Comparison of ENCODE assay signal across 10 cellular contexts in genomic region chr2:187547353-187547979, GRCh38. TPM values are rescaled to one million over a fixed set of nuclear protein-coding genes. Genes with fewer than 3 reads are reported as not detected.
A peak's percentile ranks its signal among the peaks of the same experiment; 100 is the strongest.
DNase-seq lines count a peak whose midpoint lies in the region; ATAC-seq, FAIRE-seq and TF ChIP-seq lines count a peak whose summit lies in the region.
"Had no signal": no experiment of that assay in that cellular context is flagged by ENCODE, and none has a peak within 500 bp of the region (broad histone marks: within the 10 kb centered on the region; RNA-seq: fewer than 3 reads in every experiment).

No MANE protein-coding gene starts in this region.

- CTCF ChIA-PET in GM12878 (lab: Yijun Ruan, JAX) = interaction anchor here (0.8 to 5.7 kb wide), 5 partner anchors 19 to 296 kb away, joined by 3 to 36 read pairs (median 12); no protein-coding TSS in a partner anchor
- CTCF ChIA-PET in CD4-positive, alpha-beta T cell (lab: Charles Lee) = no interaction called here

- TF ChIP-seq POLR2A in GM12878 (IDR thresholded peaks at IDR 0.05; ENCODE audit: low read depth, low read length) = no peak

- H3K27me3 ChIP-seq in HUES48 (ENCODE audit: control insufficient read depth, insufficient read depth, low read length) (no peaks in the 10 kb centered on the region), GM12878 (replicated peaks in 1 of 2; ENCODE audit: control insufficient read depth in 2 of 2, insufficient read depth in 2 of 2, low read length in 1 of 2) (no peaks in the 10 kb centered on the region)
- no peaks in the 10 kb centered on the region for H3K27me3 ChIP-seq in CD4-positive, alpha-beta T cell (ENCODE audit: control insufficient read depth, insufficient read depth, low read length)

- RAD21 ChIA-PET in GM12878 (lab: Charles Lee; ENCODE audit: unreplicated experiment) = interaction anchor here (2.6 to 4.2 kb wide), 2 partner anchors 13 to 47 kb away, joined by 11 to 12 read pairs; no protein-coding TSS in a partner anchor

- H3K27ac ChIP-seq in HUES48 (ENCODE audit: low read depth, low read length) (peak overlapping the region; percentile 64), GM12878 (ENCODE audit: control insufficient read depth, insufficient read depth) (no peak overlapping the region)
- H3K27ac ChIP-seq in CD4-positive, alpha-beta T cell (ENCODE audit: low read depth, low read length) = no peak overlapping the region

- SMC1A ChIA-PET in GM12878 (lab: Charles Lee; ENCODE audit: uncharacterized antibody, unreplicated experiment) = interaction anchor here (0.9 to 6.0 kb wide), 6 partner anchors 8 to 47 kb away, joined by 3 to 32 read pairs (median 4); no protein-coding TSS in a partner anchor

- H4K20me1 ChIP-seq in GM12878 (ENCODE audit: control insufficient read depth, insufficient read depth) = no peaks in the 10 kb centered on the region

- intact Hi-C loops in GM12878 (cut with micrococcal nuclease; ENCODE audit: unreplicated experiment) = no loop called here
- intact Hi-C loops in CD4-positive, alpha-beta T cell (cut with DNase I, micrococcal nuclease) = no loop called here

- no peak overlapping the region for H2AFZ ChIP-seq in GM12878 (ENCODE audit: control insufficient read depth, low read depth, low read length)

- no peaks in the 10 kb centered on the region for H3K36me3 ChIP-seq in HUES48 (ENCODE audit: control insufficient read depth, insufficient read depth, low read length)
- no peaks in the 10 kb centered on the region for H3K36me3 ChIP-seq in GM12878 (ENCODE audit: control insufficient read depth in 2 of 2, insufficient read depth in 2 of 2, low read length in 1 of 2)

- H3K4me3 ChIP-seq in HUES48 (ENCODE audit: low read depth, low read length) (no peak overlapping the region), GM12878 (no peak overlapping the region)

- no peak for TF ChIP-seq CTCF in GM12878 (IDR thresholded peaks at IDR 0.05 in 2 of 3, conservative IDR thresholded peaks at IDR 0.05 in 1 of 3; ENCODE audit: control insufficient read depth in 2 of 3, extremely low read depth in 1 of 3, insufficient read depth in 1 of 3, low read depth in 3 of 3, low read length in 3 of 3)
- no peak for TF ChIP-seq CTCF in CD4-positive, alpha-beta T cell (IDR thresholded peaks at IDR 0.05)

- POLR2A ChIA-PET in GM12878 (lab: Charles Lee) = interaction anchor here (3.1 kb wide), 1 partner anchor 15 kb away, joined by 9 read pairs; no protein-coding TSS in a partner anchor
- POLR2A ChIA-PET in CD4-positive, alpha-beta T cell (lab: Charles Lee) = no interaction called here

- H3K9me3 ChIP-seq in HUES48 (ENCODE audit: control insufficient read depth, insufficient read depth, low read length) = no peaks in the 10 kb centered on the region
- no peaks in the 10 kb centered on the region for H3K9me3 ChIP-seq in GM12878 (replicated peaks; ENCODE audit: control insufficient read depth, insufficient read depth, low read length)
- no peaks in the 10 kb centered on the region for H3K9me3 ChIP-seq in CD4-positive, alpha-beta T cell (ENCODE audit: control insufficient read depth, low read length)

- H3K27ac Mint-ChIP-seq in CD4-positive, alpha-beta T cell = no peak overlapping the region

- H3K4me1 ChIP-seq in HUES48 (ENCODE audit: control insufficient read depth, insufficient read depth, low read length) (peaks cover 28% of the 10 kb centered on the region), GM12878 (ENCODE audit: control insufficient read depth, insufficient read depth, low read length) (no peaks in the 10 kb centered on the region)

- DNase-seq in A172 (ENCODE audit: low spot score) = peak; percentile 98
- DNase-seq in GM12878 (ENCODE audit: low read depth, low spot score) = no peak
- peak; percentile 86 for DNase-seq in kidney glomerular epithelial cell (lab: John Stamatoyannopoulos, UW)
- DNase-seq in stimulated activated CD4-positive, alpha-beta T cell treated with anti-CD3 and anti-CD28 coated beads, Interleukin-2, amount 100 ng/mL, for 48 hours = no peak
- DNase-seq in CD4-positive, alpha-beta T cell = no peak
- DNase-seq in NCI-H1092 treated with DMSO at 0.1 percent for 48 hours (lab: John Stamatoyannopoulos, UW) = no peak
- no peak for DNase-seq in T-helper 9 cell
- DNase-seq: C1 segment of cervical spinal cord, NCI-H2081 treated with DMSO at 0.1 percent for 48 hours had no signal

- WGBS in GM12878 (ENCODE audit: insufficient coverage, insufficient replicate concordance, low lambda C conversion rate, missing lambda C conversion rate) = 6% methylated on average over 2 of the region's 2 CpGs

- no peak overlapping the region for H3K4me2 ChIP-seq in GM12878 (ENCODE audit: control insufficient read depth, insufficient read depth)

- no peak for TF ChIP-seq RAD21 in GM12878 (IDR thresholded peaks at IDR 0.05; ENCODE audit: insufficient read depth, low read depth, low read length)

- TF ChIP-seq EP300 in GM12878 (IDR thresholded peaks at IDR 0.05; ENCODE audit: borderline replicate concordance in 1 of 2, control insufficient read depth in 1 of 2, low read depth in 2 of 2, low read length in 2 of 2) = no peak

- H3K4me1 Mint-ChIP-seq in CD4-positive, alpha-beta T cell (ENCODE audit: low read depth) = no peaks in the 10 kb centered on the region

- no peak overlapping the region for H3K4me3 Mint-ChIP-seq in CD4-positive, alpha-beta T cell

- no peaks in the 10 kb centered on the region for H3K36me3 Mint-ChIP-seq in CD4-positive, alpha-beta T cell (ENCODE audit: low read depth)

- in situ Hi-C loops in GM12878 (cut with MboI) = no loop called here

- H3K9me3 Mint-ChIP-seq in CD4-positive, alpha-beta T cell = no peaks in the 10 kb centered on the region

- FAIRE-seq in GM12878 (lab: Jason Lieb, UNC) = no peak

- H3K79me2 ChIP-seq in GM12878 (ENCODE audit: control insufficient read depth, insufficient read depth, low read length) = no peaks in the 10 kb centered on the region

- no TSS peak for BruUV-seq in GM12878 (replicated peaks; lab: Mats Ljungman, UMichigan)

- peak; percentile 27; the same call in 1 of the 3 replicates for ATAC-seq in GM12878
- no peak for ATAC-seq in CD4-positive, alpha-beta T cell (ENCODE audit: poor library complexity)

- H3K9ac ChIP-seq in HUES48 (ENCODE audit: low read depth, low read length) = no peak overlapping the region
- no peak overlapping the region for H3K9ac ChIP-seq in GM12878 (ENCODE audit: control insufficient read depth, insufficient read depth, low read length)

- no peaks in the 10 kb centered on the region for H3K27me3 Mint-ChIP-seq in CD4-positive, alpha-beta T cell

TF ChIP-seq in GM12878, 131 proteins besides CTCF, POLR2A, EP300 and RAD21 (continues in another document):
- no peak for TF ChIP-seq RCOR1 (conservative IDR thresholded peaks at IDR 0.05; ENCODE audit: low read depth, low read length)
- no peak for TF ChIP-seq SMAD1 (IDR thresholded peaks at IDR 0.05; ENCODE audit: low read depth, partially characterized antibody)
- TF ChIP-seq ZNF217 (IDR thresholded peaks at IDR 0.05) = no peak
- no peak for TF ChIP-seq ZBTB33 (IDR thresholded peaks at IDR 0.05)
- TF ChIP-seq USF1 (IDR thresholded peaks at IDR 0.05; ENCODE audit: borderline replicate concordance, extremely low read length, insufficient read depth, low read depth, low read length) = no peak
- no peak for TF ChIP-seq YY1 (IDR thresholded peaks at IDR 0.05; ENCODE audit: low read depth, low read length)

RNA-seq across cellular contexts. Expression of gene TFPI, which starts 6.8 kb away (rescaled TPM):
- 166 and 226 TPM in 2 replicates for total RNA-seq in A172 (2014; rRNA removed; shearing (Covaris generic))
- 4.2 TPM in 2 replicates for total RNA-seq in GM12878 (2013; cell fraction: nucleolus; rRNA removed)
- total RNA-seq in GM12878 (2014; rRNA removed) (0.17 and 0.60 TPM in 2 replicates), GM12878 (2014; rRNA removed; fragmentation: Illumina TruSeq; extraction: Trizol) (0.18 and 0.37 TPM in 2 replicates), GM12878 (2021) (0.29 and 0.41 TPM in 2 replicates)
- not detected for polyA plus RNA-seq in GM12878 (2011; ENCODE audit: low read depth)
- polyA plus RNA-seq in GM12878 (2011; rRNA removed) (0.07 and 0.29 TPM in 2 replicates), GM12878 (2014; fragmentation: Illumina TruSeq; extraction: Trizol) (0.40 and 2.3 TPM in 2 replicates), GM12878 (2014; fragmentation: Nextera tagmentation; extraction: Ambion mirVana) (under 1 TPM; 0.42 to 0.53 TPM), GM12878 (2014; rRNA removed) (0.04 and 0.59 TPM in 2 replicates), GM12878 (2016; fragmentation: Nextera tagmentation; extraction: Ambion mirVana) (under 1 TPM; 0.27 to 0.29 TPM)
- polyA plus RNA-seq in GM12878 (2011; cell fraction: cytosol; rRNA removed) = 0.10 TPM in 1 of 2 replicates, not detected in the other
- polyA plus RNA-seq in GM12878 (2011; cell fraction: nucleus; rRNA removed) = 0.03 and 0.04 TPM in 2 replicates
- 0.15 and 0.23 TPM in 2 replicates for polyA plus RNA-seq in GM12878 (2012)
- polyA minus RNA-seq in GM12878 (2011; rRNA and poly(A)+ RNA removed) = 0.10 and 0.44 TPM in 2 replicates
- polyA minus RNA-seq in GM12878 (2011; cell fraction: cytosol; rRNA and poly(A)+ RNA removed) = 1.5 TPM in 1 of 2 replicates, not detected in the other
- polyA minus RNA-seq in GM12878 (2011; cell fraction: nucleus; rRNA and poly(A)+ RNA removed) = 0.10 and 0.24 TPM in 2 replicates
- under 1 TPM in 1 of 2 experiments, not detected in 1; 0.17 TPM for total RNA-seq in CD4-positive, alpha-beta T cell

Comparison
In these comparisons a context has a peak if more than half of its experiments do, and no peak if none do; other contexts are left out.
1. DNase-seq: peak in A172 (single experiment) and kidney glomerular epithelial cell (single experiment); none in GM12878 (single experiment), stimulated activated CD4-positive, alpha-beta T cell treated with anti-CD3 and anti-CD28 coated beads, Interleukin-2, amount 100 ng/mL, for 48 hours (0 of 2), CD4-positive, alpha-beta T cell (0 of 10), NCI-H1092 treated with DMSO at 0.1 percent for 48 hours (single experiment) and T-helper 9 cell (single experiment).
2. RNA of gene TFPI, which starts 6.8 kb away (total RNA-seq): 166 to 226 TPM in A172; 0.17 to 4.2 TPM in GM12878 and 0.17 TPM in CD4-positive, alpha-beta T cell; every median in the first group is over 10 times any median in the second.